Comparison of ENCODE assay signal across 12 cellular contexts in genomic region chr2:240618776-240619175, GRCh38. TPM values are rescaled to one million over a fixed set of nuclear protein-coding genes. Genes with fewer than 3 reads are reported as not detected.
DNase-seq lines count a peak whose midpoint lies in the region; ATAC-seq and TF ChIP-seq lines count a peak whose summit lies in the region.
"Had no signal": no experiment of that assay in that cellular context is flagged by ENCODE, and none has a peak within 500 bp of the region (broad histone marks: within the 10 kb centered on the region; RNA-seq: fewer than 3 reads in every experiment).

No MANE protein-coding gene starts in this region.

- H3K9me3 Mint-ChIP-seq in nephron progenitor cell: peaks cover 38% of the 10 kb centered on the region

- ATAC-seq in Right ventricle myocardium superior (ENCODE audit: poor library complexity): no peak
- no peak for ATAC-seq in left ventricle myocardium superior
- ATAC-seq in left lung: peak; percentile 82
- ATAC-seq in upper lobe of right lung: peak; percentile 75

- DNase-seq in Right ventricle myocardium superior (peak; percentile 3), left ventricle myocardium superior (no peak), left lung (peak; percentile 20 to 34), upper lobe of right lung (peak; percentile 62), nephron progenitor cell (no peak)
- no peak for DNase-seq in stimulated activated CD4-positive, alpha-beta T cell treated with anti-CD3 and anti-CD28 coated beads, Interleukin-1b, Interleukin-23, amount 100 ng/mL, for 48 hours
- DNase-seq: GF-D8, NCI-H1105, NCI-H1694, NCI-H526 treated with DMSO at 0.1 percent for 48 hours, SJCRH30 had no signal

- peaks cover 11% of the 10 kb centered on the region for H3K4me1 Mint-ChIP-seq in nephron progenitor cell

- H3K9me3 ChIP-seq in OCI-LY3 (ENCODE audit: insufficient read depth, low read length) (no peaks in the 10 kb centered on the region), left lung (peaks cover 0 to 3% of the 10 kb centered on the region in 2 donors), upper lobe of right lung (no peaks in the 10 kb centered on the region)
- H3K9me3 ChIP-seq: SJCRH30 had no signal

- H3K27ac ChIP-seq in OCI-LY3 (ENCODE audit: low read length): peak overlapping the region; percentile 55
- no peak overlapping the region for H3K27ac ChIP-seq in left lung
- no peak overlapping the region for H3K27ac ChIP-seq in upper lobe of right lung
- H3K27ac ChIP-seq: SJCRH30 had no signal

- H3K79me2 ChIP-seq in OCI-LY3 (ENCODE audit: low read length): no peaks in the 10 kb centered on the region

- H2AFZ ChIP-seq in OCI-LY3 (ENCODE audit: low read depth, low read length): no peak overlapping the region

- peak overlapping the region; percentile 79; the same call in 1 of the 2 replicates for H3K9ac ChIP-seq in OCI-LY3 (ENCODE audit: low read length)

- no peaks in the 10 kb centered on the region for H4K20me1 ChIP-seq in OCI-LY3 (ENCODE audit: insufficient read depth, low read length)

- H3K4me3 ChIP-seq in OCI-LY3 (ENCODE audit: low read length): peak overlapping the region; percentile 81; the same call in 1 of the 2 replicates
- H3K4me3 ChIP-seq in left lung: no peak overlapping the region
- no peak overlapping the region for H3K4me3 ChIP-seq in upper lobe of right lung
- H3K4me3 ChIP-seq: SJCRH30 had no signal

- peak; percentile 37 for TF ChIP-seq CTCF in OCI-LY3 (IDR thresholded peaks at IDR 0.05; ENCODE audit: low read depth, low read length)
- TF ChIP-seq CTCF in left lung (IDR thresholded peaks at IDR 0.05): no peak
- TF ChIP-seq CTCF in upper lobe of right lung (IDR thresholded peaks at IDR 0.05): no peak
- TF ChIP-seq CTCF in nephron progenitor cell (IDR thresholded peaks at IDR 0.05): no peak

- peaks cover 3% of the 10 kb centered on the region for H3K27me3 Mint-ChIP-seq in nephron progenitor cell (ENCODE audit: low read depth, poor library complexity)

- intact Hi-C loops in Right ventricle myocardium superior (cut with DNase I) (no loop called here), left ventricle myocardium superior (cut with micrococcal nuclease) (no loop called here), left lung (cut with DNase I) (no loop called here), upper lobe of right lung (cut with DNase I) (no loop called here)

- H3K4me2 ChIP-seq in OCI-LY3 (ENCODE audit: low read length): peak overlapping the region; percentile 90

- H3K27me3 ChIP-seq in OCI-LY3 (ENCODE audit: low read depth, low read length) (no peaks in the 10 kb centered on the region), left lung (peaks cover 0 to 19% of the 10 kb centered on the region in 2 donors), upper lobe of right lung (no peaks in the 10 kb centered on the region)

- peaks cover 37% of the 10 kb centered on the region for H3K4me1 ChIP-seq in OCI-LY3 (ENCODE audit: low read length)
- H3K4me1 ChIP-seq in left lung: peaks cover 0 to 42% of the 10 kb centered on the region in 2 donors
- peaks cover 9% of the 10 kb centered on the region for H3K4me1 ChIP-seq in upper lobe of right lung

- H3K36me3 ChIP-seq in OCI-LY3 (replicated peaks; ENCODE audit: low read depth, low read length) (no peaks in the 10 kb centered on the region), left lung (no peaks in the 10 kb centered on the region), upper lobe of right lung (no peaks in the 10 kb centered on the region)
- H3K36me3 ChIP-seq: SJCRH30 had no signal

- H3K27ac Mint-ChIP-seq in nephron progenitor cell: no peak overlapping the region

- H3K4me3 Mint-ChIP-seq in nephron progenitor cell: no peak overlapping the region

- H3K36me3 Mint-ChIP-seq in nephron progenitor cell (ENCODE audit: low read depth): peaks cover 24% of the 10 kb centered on the region

RNA-seq across cellular contexts. Expression of gene GPR35, which starts 6.5 kb away (rescaled TPM):
- total RNA-seq in Right ventricle myocardium superior: 2.0 TPM
- total RNA-seq in left ventricle myocardium superior: 2.1 TPM
- 1 to 10 TPM; 1.1 to 6.0 TPM for total RNA-seq in left lung
- 3.4 TPM for total RNA-seq in upper lobe of right lung

RNA-seq across cellular contexts. Expression of gene CAPN10, which starts 32.2 kb away (rescaled TPM):
- total RNA-seq in Right ventricle myocardium superior: 49.7 TPM
- 51.2 TPM for total RNA-seq in left ventricle myocardium superior
- 10 to 100 TPM; 31.2 to 31.9 TPM for total RNA-seq in left lung
- total RNA-seq in upper lobe of right lung: 31.8 TPM

RNA-seq across cellular contexts. Expression of gene RNPEPL1, which starts 50.5 kb away (rescaled TPM):
- total RNA-seq in Right ventricle myocardium superior (89.5 TPM), left ventricle myocardium superior (105 TPM), left lung (10 to 100 TPM; 89.3 to 99.2 TPM), upper lobe of right lung (88.6 TPM)

RNA-seq across cellular contexts. Expression of gene DUSP28, which starts 58.6 kb away (rescaled TPM):
- total RNA-seq in Right ventricle myocardium superior (11.5 TPM), left ventricle myocardium superior (13.2 TPM), left lung (1 to 10 TPM; 2.4 to 3.5 TPM), upper lobe of right lung (5.3 TPM)

Comparison
In these comparisons a context has a peak if more than half of its experiments do, and no peak if none do; other contexts are left out.
1. DNase-seq: peak in Right ventricle myocardium superior (single experiment), left lung (2 of 2) and upper lobe of right lung (single experiment); none in left ventricle myocardium superior (single experiment), stimulated activated CD4-positive, alpha-beta T cell treated with anti-CD3 and anti-CD28 coated beads, Interleukin-1b, Interleukin-23, amount 100 ng/mL, for 48 hours (single experiment) and nephron progenitor cell (single experiment).
2. ATAC-seq: peak in left lung (single experiment) and upper lobe of right lung (single experiment); none in Right ventricle myocardium superior (single experiment) and left ventricle myocardium superior (single experiment).